ENCODE assay signal across 2 cellular contexts in genomic region chr7:129661645-129662182, GRCh38.
TF ChIP-seq lines count a peak whose summit lies in the region.

No MANE protein-coding gene starts in this region.

TF ChIP-seq in HepG2, 621 proteins besides CTCF, POLR2A, EP300 and RAD21:
- TF ChIP-seq ZNF460 (CRISPR knock-in tag; IDR thresholded peaks at IDR 0.05; ENCODE audit: borderline replicate concordance) = no peak
- TF ChIP-seq ZNF644 (CRISPR knock-in tag; IDR thresholded peaks at IDR 0.05; ENCODE audit: low read depth) = no peak
- TF ChIP-seq TBL1XR1 (IDR thresholded peaks at IDR 0.05; ENCODE audit: borderline replicate concordance, low read length, partially characterized antibody) = no peak
- TF ChIP-seq ZNF44 (CRISPR knock-in tag; IDR thresholded peaks at IDR 0.05) = no peak
- peak; percentile 51; the same call in 1 of the 2 replicates for TF ChIP-seq ZNF431 (CRISPR knock-in tag; IDR thresholded peaks at IDR 0.05; ENCODE audit: borderline replicate concordance, low read depth)

TF ChIP-seq in K562, 482 proteins besides CTCF, POLR2A, EP300 and RAD21 (continues in another document):
- TF ChIP-seq ZNF609 (CRISPR knock-in tag; IDR thresholded peaks at IDR 0.05; ENCODE audit: borderline replicate concordance) = no peak
- TF ChIP-seq PYGO2 (tag; IDR thresholded peaks at IDR 0.05) = no peak
- TF ChIP-seq TCF7L2 (IDR thresholded peaks at IDR 0.05; ENCODE audit: low read depth, low read length) = no peak
- TF ChIP-seq ZNF695 (CRISPR knock-in tag; IDR thresholded peaks at IDR 0.05) = no peak
- no peak for TF ChIP-seq SP1 (CRISPR knock-in tag; IDR thresholded peaks at IDR 0.05)
- TF ChIP-seq, protein P1, sequence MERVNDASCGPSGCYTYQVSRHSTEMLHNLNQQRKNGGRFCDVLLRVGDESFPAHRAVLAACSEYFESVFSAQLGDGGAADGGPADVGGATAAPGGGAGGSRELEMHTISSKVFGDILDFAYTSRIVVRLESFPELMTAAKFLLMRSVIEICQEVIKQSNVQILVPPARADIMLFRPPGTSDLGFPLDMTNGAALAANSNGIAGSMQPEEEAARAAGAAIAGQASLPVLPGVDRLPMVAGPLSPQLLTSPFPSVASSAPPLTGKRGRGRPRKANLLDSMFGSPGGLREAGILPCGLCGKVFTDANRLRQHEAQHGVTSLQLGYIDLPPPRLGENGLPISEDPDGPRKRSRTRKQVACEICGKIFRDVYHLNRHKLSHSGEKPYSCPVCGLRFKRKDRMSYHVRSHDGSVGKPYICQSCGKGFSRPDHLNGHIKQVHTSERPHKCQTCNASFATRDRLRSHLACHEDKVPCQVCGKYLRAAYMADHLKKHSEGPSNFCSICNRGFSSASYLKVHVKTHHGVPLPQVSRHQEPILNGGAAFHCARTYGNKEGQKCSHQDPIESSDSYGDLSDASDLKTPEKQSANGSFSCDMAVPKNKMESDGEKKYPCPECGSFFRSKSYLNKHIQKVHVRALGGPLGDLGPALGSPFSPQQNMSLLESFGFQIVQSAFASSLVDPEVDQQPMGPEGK (CRISPR knock-in tag; IDR thresholded peaks at IDR 0.05; ENCODE audit: borderline replicate concordance) = no peak
- peak; percentile 64; the same call in 1 of the 2 replicates for TF ChIP-seq CBX1 (IDR thresholded peaks at IDR 0.05; ENCODE audit: low read depth)
- no peak for TF ChIP-seq POLR2H (tag; IDR thresholded peaks at IDR 0.05; ENCODE audit: low read depth)
- TF ChIP-seq ZNF384 (IDR thresholded peaks at IDR 0.05; ENCODE audit: low read depth, low read length) = no peak
- no peak for TF ChIP-seq GABPB2 (CRISPR knock-in tag; conservative IDR thresholded peaks at IDR 0.05)
- no peak for TF ChIP-seq KAT8 (IDR thresholded peaks at IDR 0.05; ENCODE audit: low read depth)
- peak; percentile 68 for TF ChIP-seq ADNP (tag; IDR thresholded peaks at IDR 0.05)
- TF ChIP-seq ZNF431 (CRISPR knock-in tag; IDR thresholded peaks at IDR 0.05) = peak; percentile 98
- no peak for TF ChIP-seq FOXP1 (CRISPR knock-in tag; IDR thresholded peaks at IDR 0.05)
- TF ChIP-seq ZNF707 (CRISPR knock-in tag; conservative IDR thresholded peaks at IDR 0.05) = peak; percentile 100
- TF ChIP-seq, protein P2, sequence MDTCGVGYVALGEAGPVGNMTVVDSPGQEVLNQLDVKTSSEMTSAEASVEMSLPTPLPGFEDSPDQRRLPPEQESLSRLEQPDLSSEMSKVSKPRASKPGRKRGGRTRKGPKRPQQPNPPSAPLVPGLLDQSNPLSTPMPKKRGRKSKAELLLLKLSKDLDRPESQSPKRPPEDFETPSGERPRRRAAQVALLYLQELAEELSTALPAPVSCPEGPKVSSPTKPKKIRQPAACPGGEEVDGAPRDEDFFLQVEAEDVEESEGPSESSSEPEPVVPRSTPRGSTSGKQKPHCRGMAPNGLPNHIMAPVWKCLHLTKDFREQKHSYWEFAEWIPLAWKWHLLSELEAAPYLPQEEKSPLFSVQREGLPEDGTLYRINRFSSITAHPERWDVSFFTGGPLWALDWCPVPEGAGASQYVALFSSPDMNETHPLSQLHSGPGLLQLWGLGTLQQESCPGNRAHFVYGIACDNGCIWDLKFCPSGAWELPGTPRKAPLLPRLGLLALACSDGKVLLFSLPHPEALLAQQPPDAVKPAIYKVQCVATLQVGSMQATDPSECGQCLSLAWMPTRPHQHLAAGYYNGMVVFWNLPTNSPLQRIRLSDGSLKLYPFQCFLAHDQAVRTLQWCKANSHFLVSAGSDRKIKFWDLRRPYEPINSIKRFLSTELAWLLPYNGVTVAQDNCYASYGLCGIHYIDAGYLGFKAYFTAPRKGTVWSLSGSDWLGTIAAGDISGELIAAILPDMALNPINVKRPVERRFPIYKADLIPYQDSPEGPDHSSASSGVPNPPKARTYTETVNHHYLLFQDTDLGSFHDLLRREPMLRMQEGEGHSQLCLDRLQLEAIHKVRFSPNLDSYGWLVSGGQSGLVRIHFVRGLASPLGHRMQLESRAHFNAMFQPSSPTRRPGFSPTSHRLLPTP (IDR thresholded peaks at IDR 0.05; ENCODE audit: borderline replicate concordance, extremely low read depth, insufficient read length) = no peak
- TF ChIP-seq SMAD4 (CRISPR knock-in tag; conservative IDR thresholded peaks at IDR 0.05) = no peak
- no peak for TF ChIP-seq HIVEP1 (CRISPR knock-in tag; IDR thresholded peaks at IDR 0.05)
- TF ChIP-seq ZNF512 (tag; IDR thresholded peaks at IDR 0.05) = no peak
- TF ChIP-seq BRCA1 (IDR thresholded peaks at IDR 0.05) = no peak
- TF ChIP-seq BRCA1 (CRISPR knock-in tag; IDR thresholded peaks at IDR 0.05) = no peak
- TF ChIP-seq, protein P3, sequence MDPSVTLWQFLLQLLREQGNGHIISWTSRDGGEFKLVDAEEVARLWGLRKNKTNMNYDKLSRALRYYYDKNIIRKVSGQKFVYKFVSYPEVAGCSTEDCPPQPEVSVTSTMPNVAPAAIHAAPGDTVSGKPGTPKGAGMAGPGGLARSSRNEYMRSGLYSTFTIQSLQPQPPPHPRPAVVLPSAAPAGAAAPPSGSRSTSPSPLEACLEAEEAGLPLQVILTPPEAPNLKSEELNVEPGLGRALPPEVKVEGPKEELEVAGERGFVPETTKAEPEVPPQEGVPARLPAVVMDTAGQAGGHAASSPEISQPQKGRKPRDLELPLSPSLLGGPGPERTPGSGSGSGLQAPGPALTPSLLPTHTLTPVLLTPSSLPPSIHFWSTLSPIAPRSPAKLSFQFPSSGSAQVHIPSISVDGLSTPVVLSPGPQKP (CRISPR knock-in tag; IDR thresholded peaks at IDR 0.05) = no peak
- TF ChIP-seq CBX3 (IDR thresholded peaks at IDR 0.05; ENCODE audit: borderline replicate concordance in 1 of 2, low read length in 2 of 2) = peak in 1 of 2 experiments; percentile 93; a peak in 2 of 3 replicates
- peak; percentile 3 to 40; a peak in 2 of 4 replicates for TF ChIP-seq TRIM24 (IDR thresholded peaks at IDR 0.05)
- 0 out of 2 replicates have a peak, but pooled peaks have one; percentile 34 for TF ChIP-seq CC2D1A (IDR thresholded peaks at IDR 0.05)
- TF ChIP-seq MCM7 (IDR thresholded peaks at IDR 0.05) = no peak
- no peak for TF ChIP-seq TAF15 (IDR thresholded peaks at IDR 0.05; ENCODE audit: low read depth, low read length)
- TF ChIP-seq GTF2A2 (tag; IDR thresholded peaks at IDR 0.05) = no peak
- TF ChIP-seq CBX5 (IDR thresholded peaks at IDR 0.05; ENCODE audit: borderline replicate concordance, low read depth) = peak; percentile 73; the same call in 1 of the 2 replicates
- no peak for TF ChIP-seq FOXA1 (IDR thresholded peaks at IDR 0.05; ENCODE audit: borderline replicate concordance)
- TF ChIP-seq TSC22D4 (tag; IDR thresholded peaks at IDR 0.05) = 0 out of 2 replicates have a peak, but pooled peaks have one; percentile 52
- no peak for TF ChIP-seq NEUROD1 (IDR thresholded peaks at IDR 0.05; ENCODE audit: borderline replicate concordance, low read depth, low read length, partially characterized antibody)
- no peak for TF ChIP-seq PTTG1 (tag; IDR thresholded peaks at IDR 0.05; ENCODE audit: low read depth)
- no peak for TF ChIP-seq ELF1 (tag; IDR thresholded peaks at IDR 0.05)
- TF ChIP-seq ARID2 (IDR thresholded peaks at IDR 0.05) = no peak
- TF ChIP-seq CEBPB (tag; IDR thresholded peaks at IDR 0.05) = no peak
- no peak for TF ChIP-seq ZNF175 (CRISPR knock-in tag; IDR thresholded peaks at IDR 0.05; ENCODE audit: low read depth)
- no peak for TF ChIP-seq IRF2 (CRISPR knock-in tag; IDR thresholded peaks at IDR 0.05)
- peak; percentile 41; the same call in 1 of the 2 replicates for TF ChIP-seq SPI1 (IDR thresholded peaks at IDR 0.05; ENCODE audit: borderline replicate concordance, low read depth, low read length)
- no peak for TF ChIP-seq RFX5 (IDR thresholded peaks at IDR 0.05; ENCODE audit: low read depth, low read length)
- TF ChIP-seq FOXK2 (conservative IDR thresholded peaks at IDR 0.05 in 1 of 2, IDR thresholded peaks at IDR 0.05 in 1 of 2; ENCODE audit: low read depth in 2 of 2) = no peak
- TF ChIP-seq ZEB2 (IDR thresholded peaks at IDR 0.05) = peak; percentile 69
- no peak for TF ChIP-seq ZNF41 (CRISPR knock-in tag; conservative IDR thresholded peaks at IDR 0.05)
- TF ChIP-seq, protein P4, sequence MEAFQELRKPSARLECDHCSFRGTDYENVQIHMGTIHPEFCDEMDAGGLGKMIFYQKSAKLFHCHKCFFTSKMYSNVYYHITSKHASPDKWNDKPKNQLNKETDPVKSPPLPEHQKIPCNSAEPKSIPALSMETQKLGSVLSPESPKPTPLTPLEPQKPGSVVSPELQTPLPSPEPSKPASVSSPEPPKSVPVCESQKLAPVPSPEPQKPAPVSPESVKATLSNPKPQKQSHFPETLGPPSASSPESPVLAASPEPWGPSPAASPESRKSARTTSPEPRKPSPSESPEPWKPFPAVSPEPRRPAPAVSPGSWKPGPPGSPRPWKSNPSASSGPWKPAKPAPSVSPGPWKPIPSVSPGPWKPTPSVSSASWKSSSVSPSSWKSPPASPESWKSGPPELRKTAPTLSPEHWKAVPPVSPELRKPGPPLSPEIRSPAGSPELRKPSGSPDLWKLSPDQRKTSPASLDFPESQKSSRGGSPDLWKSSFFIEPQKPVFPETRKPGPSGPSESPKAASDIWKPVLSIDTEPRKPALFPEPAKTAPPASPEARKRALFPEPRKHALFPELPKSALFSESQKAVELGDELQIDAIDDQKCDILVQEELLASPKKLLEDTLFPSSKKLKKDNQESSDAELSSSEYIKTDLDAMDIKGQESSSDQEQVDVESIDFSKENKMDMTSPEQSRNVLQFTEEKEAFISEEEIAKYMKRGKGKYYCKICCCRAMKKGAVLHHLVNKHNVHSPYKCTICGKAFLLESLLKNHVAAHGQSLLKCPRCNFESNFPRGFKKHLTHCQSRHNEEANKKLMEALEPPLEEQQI (IDR thresholded peaks at IDR 0.05) = 0 out of 2 replicates have a peak, but pooled peaks have one; percentile 45
- no peak for TF ChIP-seq XRCC5 (IDR thresholded peaks at IDR 0.05; ENCODE audit: low read depth, low read length)
- no peak for TF ChIP-seq ZKSCAN1 (IDR thresholded peaks at IDR 0.05; ENCODE audit: low read depth, low read length)
- TF ChIP-seq NR3C1 (CRISPR knock-in tag; IDR thresholded peaks at IDR 0.05) = no peak
- no peak for TF ChIP-seq ARID1B (IDR thresholded peaks at IDR 0.05)
- no peak for TF ChIP-seq NCOA2 (IDR thresholded peaks at IDR 0.05; ENCODE audit: partially characterized antibody in 2 of 2)
- TF ChIP-seq, protein P5, sequence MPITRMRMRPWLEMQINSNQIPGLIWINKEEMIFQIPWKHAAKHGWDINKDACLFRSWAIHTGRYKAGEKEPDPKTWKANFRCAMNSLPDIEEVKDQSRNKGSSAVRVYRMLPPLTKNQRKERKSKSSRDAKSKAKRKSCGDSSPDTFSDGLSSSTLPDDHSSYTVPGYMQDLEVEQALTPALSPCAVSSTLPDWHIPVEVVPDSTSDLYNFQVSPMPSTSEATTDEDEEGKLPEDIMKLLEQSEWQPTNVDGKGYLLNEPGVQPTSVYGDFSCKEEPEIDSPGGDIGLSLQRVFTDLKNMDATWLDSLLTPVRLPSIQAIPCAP (CRISPR knock-in tag; IDR thresholded peaks at IDR 0.05; ENCODE audit: borderline replicate concordance) = no peak
- peak; percentile 86 for TF ChIP-seq ZNF280A (IDR thresholded peaks at IDR 0.05; ENCODE audit: low read depth, partially characterized antibody)
- no peak for TF ChIP-seq ZNF75A (CRISPR knock-in tag; IDR thresholded peaks at IDR 0.05)
- TF ChIP-seq MTA1 (IDR thresholded peaks at IDR 0.05; ENCODE audit: borderline replicate concordance) = no peak
